In genomic region chr16:89160977-89161701, GRCh38 we compare ENCODE assay signal across 25 cellular contexts. TPM values are rescaled to one million over a fixed set of nuclear protein-coding genes. Genes with fewer than 3 reads are reported as not detected.
"Had no signal": no experiment of that assay in that cellular context is flagged by ENCODE, and none has a peak within 500 bp of the region (broad histone marks: within the 10 kb centered on the region; RNA-seq: fewer than 3 reads in every experiment).

No MANE protein-coding gene starts in this region.

- H3K36me3 ChIP-seq: SJSA1 had no signal

- H3K4me3 ChIP-seq: SJSA1, SK-N-MC had no signal

- H3K4me1 ChIP-seq: SJSA1 had no signal

- FAIRE-seq: RCC 7860 had no signal

- H3K4me2 ChIP-seq: KMS-11 had no signal

- H3K9me3 ChIP-seq: SJSA1 had no signal

- H3K27ac ChIP-seq: KMS-11, SJSA1, SK-N-MC had no signal

- H3K9ac ChIP-seq: KMS-11 had no signal

- DNase-seq: IMR-90, Kasumi-1, MM.1S, NCI-H1092 treated with DMSO at 0.1 percent for 48 hours, NCI-H1436, NCI-H187, NCI-H2029, NCI-H2081 treated with DMSO at 0.1 percent for 48 hours, NCI-H2171, NCI-H226, NCI-H446, NCI-H510A, NCI-H524 treated with DMSO at 0.1 percent for 48 hours, NCI-H69, NCI-H774, Right ventricle myocardium superior, RPMI8226, SIG-M5 had no signal

RNA-seq across cellular contexts. Expression of gene CDH15, which starts 10.4 kb away (rescaled TPM):
- total RNA-seq: HT-29; Right ventricle myocardium superior; T-helper 1 cell treated with Interleukin-12 subunit alpha and Interleukin-12 subunit beta and Interleukin-4 antibody, amounts not matched to agents 30 ng/mL and 1 ng/mL, for 36 hours had no signal

RNA-seq across cellular contexts. Expression of gene SLC22A31, which starts 39.2 kb away (rescaled TPM):
- total RNA-seq: HT-29, M059J, Right ventricle myocardium superior, SJSA1 had no signal
